Comparison of ENCODE assay signal across 1 cellular context in the genomic region with DNA sequence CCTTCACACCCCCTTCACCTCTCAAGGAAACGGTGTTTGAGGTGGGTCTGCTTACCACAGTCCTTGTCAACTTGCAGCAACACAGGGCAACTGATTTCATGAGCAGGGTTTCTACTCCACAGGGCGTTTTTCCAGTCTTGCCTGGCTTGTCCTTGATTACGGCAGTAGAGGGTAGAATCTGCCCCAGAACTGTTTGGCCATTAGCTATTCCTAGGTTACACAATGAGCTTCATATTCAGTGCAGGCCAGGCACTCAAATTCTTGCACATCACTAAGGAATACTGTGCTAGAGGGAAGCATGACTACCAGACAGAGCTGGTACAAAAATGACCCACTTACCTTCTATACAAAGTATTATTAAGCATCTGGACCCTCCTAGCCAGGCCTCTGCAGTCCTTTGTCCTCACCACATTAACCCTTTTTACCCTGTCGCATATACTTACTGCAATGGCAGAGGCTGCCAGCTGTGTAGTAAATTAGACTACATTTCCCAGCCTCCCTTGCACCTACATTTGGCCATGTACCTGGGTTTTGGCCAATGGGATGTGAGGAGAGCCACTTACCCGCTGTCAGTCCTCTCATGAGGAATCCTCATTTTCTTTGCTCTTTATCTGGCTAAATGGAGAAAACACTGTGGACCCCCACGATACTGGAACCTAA.
TF ChIP-seq lines count a peak whose summit lies in the region.

No MANE protein-coding gene starts in this region.

TF ChIP-seq in HCT116, 20 proteins besides CTCF, POLR2A, EP300 and RAD21 (continued from another document):
- TF ChIP-seq ATF3 (IDR thresholded peaks at IDR 0.05) = no peak
